ENCODE assay signal across 12 cellular contexts in the genomic region with DNA sequence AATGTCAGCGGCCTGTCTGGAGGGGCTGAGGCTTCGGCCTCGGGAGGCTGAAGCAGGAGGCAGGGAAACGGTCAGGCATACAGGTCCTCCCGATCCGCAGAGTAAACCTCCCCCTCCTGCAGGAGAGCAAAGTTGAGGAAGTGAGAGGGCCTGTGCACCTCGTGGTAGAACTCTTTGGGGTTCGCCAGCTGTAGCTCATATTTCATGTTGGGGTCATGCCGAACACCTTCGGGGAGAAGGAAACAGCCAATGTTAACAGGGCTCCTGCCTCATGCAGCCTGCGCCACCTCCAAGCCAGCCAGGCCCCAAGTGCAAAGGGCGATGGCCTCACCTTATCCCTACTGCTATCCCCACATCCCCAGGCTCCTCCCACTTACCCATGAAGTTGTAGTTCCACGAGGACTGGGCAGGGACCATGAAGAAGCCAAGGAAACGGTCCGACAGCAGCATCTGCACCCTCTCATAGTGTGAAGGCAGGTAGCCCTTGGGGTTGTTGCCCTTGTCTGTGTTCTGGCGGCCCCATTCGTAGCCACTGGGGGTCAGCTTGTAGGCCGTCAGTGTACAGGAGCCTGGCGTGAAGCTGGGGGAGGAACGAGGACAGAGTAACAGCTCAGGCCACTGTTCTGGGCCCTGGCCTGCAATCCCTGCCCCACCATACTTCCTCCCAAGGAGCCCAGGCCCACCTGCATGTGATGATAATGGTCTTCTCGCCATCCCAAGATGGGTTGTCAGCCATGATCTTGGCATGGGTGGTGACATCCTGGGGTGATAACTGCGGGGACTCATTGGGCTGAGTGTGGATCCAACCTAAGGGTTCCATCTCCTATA. TPM values are rescaled to one million over a fixed set of nuclear protein-coding genes. Genes with fewer than 3 reads are reported as not detected.
A peak's percentile ranks its signal among the peaks of the same experiment; 100 is the strongest.
DNase-seq lines count a peak whose midpoint lies in the region; ATAC-seq and TF ChIP-seq lines count a peak whose summit lies in the region.
"Had no signal": no experiment of that assay in that cellular context is flagged by ENCODE, and none has a peak within 500 bp of the region (broad histone marks: within the 10 kb centered on the region; RNA-seq: fewer than 3 reads in every experiment).

No MANE protein-coding gene starts in this region.

- H2BK120ac ChIP-seq in mesenchymal stem cell (ENCODE audit: low read depth, low read length), result no peak overlapping the region

- no peak overlapping the region for H2BK12ac ChIP-seq in mesenchymal stem cell (ENCODE audit: low read length in 2 of 2)

- H3K4ac ChIP-seq in mesenchymal stem cell (ENCODE audit: low read depth in 1 of 2, low read length in 2 of 2), result no peak overlapping the region

- WGBS in body of pancreas, 2 donors, result 61 to 72% methylated on average over 8 to 22 of the region's 22 CpGs
- 92% methylated on average over 22 of the region's 22 CpGs for WGBS in mesenchymal stem cell

- H3K79me1 ChIP-seq in mesenchymal stem cell (replicated peaks; ENCODE audit: low read length, poor library complexity, severe bottlenecking), result peaks cover 8% of the 10 kb centered on the region

- H3K4me1 ChIP-seq in cardiac muscle cell (ENCODE audit: low read depth) (peaks cover 17% of the 10 kb centered on the region), body of pancreas (peaks cover 40% of the 10 kb centered on the region), mesenchymal stem cell (ENCODE audit: control insufficient read depth, insufficient read depth, low read depth, low read length) (peaks cover 29% of the 10 kb centered on the region), uterus (peaks cover 0 to 13% of the 10 kb centered on the region in 2 donors), SJCRH30 (no peaks in the 10 kb centered on the region)

- no peak overlapping the region for H2BK5ac ChIP-seq in mesenchymal stem cell (ENCODE audit: low read depth, low read length, poor library complexity, severe bottlenecking)

- H3K23ac ChIP-seq in mesenchymal stem cell (ENCODE audit: low read length in 2 of 2), result no peak overlapping the region

- no peak overlapping the region for H3K14ac ChIP-seq in mesenchymal stem cell (ENCODE audit: low read length in 2 of 2)

- peak overlapping the region; percentile 94 for H3K27ac ChIP-seq in cardiac muscle cell
- peak overlapping the region; percentile 11 to 100 (median 60) for H3K27ac ChIP-seq in body of pancreas
- no peak overlapping the region for H3K27ac ChIP-seq in mesenchymal stem cell (ENCODE audit: low read length, poor library complexity, severe bottlenecking)
- peak overlapping the region; percentile 97 to 100 for H3K27ac ChIP-seq in uterus
- H3K27ac ChIP-seq in SJCRH30, result no peak overlapping the region
- H3K27ac ChIP-seq: brain microvascular endothelial cell had no signal

- H3K36me3 ChIP-seq in cardiac muscle cell (peaks cover 48% of the 10 kb centered on the region), body of pancreas (replicated peaks in 1 of 2; ENCODE audit: insufficient read depth in 1 of 2, low read depth in 2 of 2) (peaks cover 32 to 47% of the 10 kb centered on the region in 2 donors), mesenchymal stem cell (ENCODE audit: control insufficient read depth in 1 of 2, insufficient read depth in 2 of 2, low read depth in 1 of 2, low read length in 2 of 2) (peaks cover 60 to 64% of the 10 kb centered on the region in 2 experiments), uterus (no peaks in the 10 kb centered on the region), SJCRH30 (peaks cover 40% of the 10 kb centered on the region)

- H2AFZ ChIP-seq in mesenchymal stem cell (ENCODE audit: low read depth, low read length), result no peak overlapping the region

- intact Hi-C loops in Right ventricle myocardium superior (cut with DNase I), result no loop called here
- intact Hi-C loops in body of pancreas (cut with DNase I), result no loop called here
- intact Hi-C loops in uterus (cut with DNase I; ENCODE audit: low total_unique reads), result no loop called here

- ATAC-seq in Right ventricle myocardium superior (ENCODE audit: poor library complexity), result no peak
- no peak for ATAC-seq in body of pancreas
- no peak for ATAC-seq in GM19023 (IDR thresholded peaks at IDR 0.05; ENCODE audit: unreplicated experiment)
- ATAC-seq: stimulated activated effector memory CD8-positive, alpha-beta T cell treated with anti-CD3 and anti-CD28 coated beads, Interleukin-12 subunit alpha, Interleukin-12 subunit beta, amount 100 ng/mL, for 72 hours had no signal

- no peak overlapping the region for H2BK15ac ChIP-seq in mesenchymal stem cell (ENCODE audit: low read depth, poor library complexity, severe bottlenecking)

- no peak for DNase-seq in cardiac muscle cell (ENCODE audit: low read depth in 1 of 2, low spot score in 1 of 2)
- no peak for DNase-seq in Right ventricle myocardium superior
- DNase-seq in body of pancreas, result peak in 1 of 4 donors; percentile 19
- no peak for DNase-seq in mesenchymal stem cell
- no peak for DNase-seq in uterus
- DNase-seq in SJCRH30, result no peak
- DNase-seq in AG08395 (ENCODE audit: low spot score), result no peak
- DNase-seq: activated T-cell treated with anti-CD3 and anti-CD28 coated beads, Interleukin-2, amount 50 U/mL, for 1 hour; brain microvascular endothelial cell; immature natural killer cell had no signal

- no peak overlapping the region for H3K4me2 ChIP-seq in mesenchymal stem cell (ENCODE audit: low read length, poor library complexity, severe bottlenecking)

- TF ChIP-seq POLR2A in body of pancreas (IDR thresholded peaks at IDR 0.05) (no peak), uterus (IDR thresholded peaks at IDR 0.05) (no peak)

- no peak overlapping the region for H4K91ac ChIP-seq in mesenchymal stem cell (ENCODE audit: low read length)

- H3K9ac ChIP-seq in mesenchymal stem cell (ENCODE audit: low read length), result peak overlapping the region; percentile 18

- H3K18ac ChIP-seq in mesenchymal stem cell (ENCODE audit: low read depth in 1 of 2, low read length in 2 of 2), result no peak overlapping the region

- H3K4me3 ChIP-seq in cardiac muscle cell (no peak overlapping the region), body of pancreas (no peak overlapping the region), mesenchymal stem cell (ENCODE audit: insufficient read depth in 1 of 2, low read depth in 1 of 2, low read length in 2 of 2) (no peak overlapping the region), uterus (no peak overlapping the region), SJCRH30 (no peak overlapping the region)

- H4K8ac ChIP-seq in mesenchymal stem cell (ENCODE audit: low read length), result no peak overlapping the region

- no peak overlapping the region for H2AK5ac ChIP-seq in mesenchymal stem cell (ENCODE audit: low read length, severe bottlenecking)

- H3K27me3 ChIP-seq in cardiac muscle cell (no peaks in the 10 kb centered on the region), body of pancreas (no peaks in the 10 kb centered on the region), mesenchymal stem cell (ENCODE audit: control insufficient read depth in 1 of 2, insufficient read depth in 1 of 2, low read length in 2 of 2) (no peaks in the 10 kb centered on the region), uterus (no peaks in the 10 kb centered on the region), SJCRH30 (no peaks in the 10 kb centered on the region)
- H3K27me3 ChIP-seq: brain microvascular endothelial cell had no signal

- H3K9me3 ChIP-seq in cardiac muscle cell (ENCODE audit: low read depth) (no peaks in the 10 kb centered on the region), body of pancreas (no peaks in the 10 kb centered on the region), mesenchymal stem cell (ENCODE audit: control insufficient read depth, low read length) (no peaks in the 10 kb centered on the region), uterus (no peaks in the 10 kb centered on the region), SJCRH30 (replicated peaks) (no peaks in the 10 kb centered on the region)

- no peak for TF ChIP-seq CTCF in cardiac muscle cell (IDR thresholded peaks at IDR 0.05; ENCODE audit: low read depth, low read length)
- no peak for TF ChIP-seq CTCF in body of pancreas (IDR thresholded peaks at IDR 0.05)
- TF ChIP-seq CTCF in uterus (IDR thresholded peaks at IDR 0.05), result no peak

RNA-seq across cellular contexts. Expression of gene RILP, which starts 1.3 kb away (rescaled TPM):
- total RNA-seq in cardiac muscle cell (63.0 and 79.4 TPM in 2 replicates), Right ventricle myocardium superior (74.6 TPM), body of pancreas (10 to 100 TPM; 21.0 to 68.2 TPM), uterus (10 to 100 TPM in 2 of 4 donors, 1 to 10 TPM in 2; 1.5 to 13.3 (median 8.5) TPM)
- polyA plus RNA-seq in cardiac muscle cell, result 31.7 and 38.9 TPM in 2 replicates
- polyA plus RNA-seq in mesenchymal stem cell (2013, experiment 1 of 2), result 10.4 TPM
- polyA plus RNA-seq in mesenchymal stem cell (2013, experiment 2 of 2), result 10.6 TPM
- 0.28 and 0.67 TPM in 2 replicates for total RNA-seq in SJCRH30 (2014; rRNA removed; shearing (Covaris generic))

RNA-seq across cellular contexts. Expression of gene SCARF1, which starts 5.4 kb away (rescaled TPM):
- total RNA-seq in cardiac muscle cell, result 7.6 and 9.8 TPM in 2 replicates
- polyA plus RNA-seq in cardiac muscle cell, result 1.8 and 3.2 TPM in 2 replicates
- total RNA-seq in Right ventricle myocardium superior, result 11.2 TPM
- 10 to 100 TPM in 1 of 2 donors, 1 to 10 TPM in 1; 9.1 to 15.5 TPM for total RNA-seq in body of pancreas
- 3.0 TPM for polyA plus RNA-seq in mesenchymal stem cell (2013, experiment 1 of 2)
- polyA plus RNA-seq in mesenchymal stem cell (2013, experiment 2 of 2), result 3.3 TPM
- total RNA-seq in uterus, result 10 to 100 TPM in 2 of 4 donors, 1 to 10 TPM in 2; 4.4 to 33.2 (median 14.2) TPM
- total RNA-seq in SJCRH30 (2014; rRNA removed; shearing (Covaris generic)), result 0.06 and 0.13 TPM in 2 replicates

RNA-seq across cellular contexts. Expression of gene SLC43A2, which starts 22.3 kb away (rescaled TPM):
- 3.0 and 5.3 TPM in 2 replicates for total RNA-seq in cardiac muscle cell
- polyA plus RNA-seq in cardiac muscle cell, result 2.5 and 4.7 TPM in 2 replicates
- 4.2 TPM for total RNA-seq in Right ventricle myocardium superior
- 10 to 100 TPM in 1 of 2 donors, 1 to 10 TPM in 1; 9.6 to 22.4 TPM for total RNA-seq in body of pancreas
- 14.0 TPM for polyA plus RNA-seq in mesenchymal stem cell (2013, experiment 1 of 2)
- polyA plus RNA-seq in mesenchymal stem cell (2013, experiment 2 of 2), result 13.3 TPM
- total RNA-seq in uterus, result 10 to 100 TPM in 1 of 4 donors, 1 to 10 TPM in 3; 3.6 to 15.6 (median 6.8) TPM
- 0.63 and 0.66 TPM in 2 replicates for total RNA-seq in SJCRH30 (2014; rRNA removed; shearing (Covaris generic))

RNA-seq across cellular contexts. Expression of gene PRPF8, which starts 33.7 kb away (rescaled TPM):
- total RNA-seq in cardiac muscle cell (118 and 137 TPM in 2 replicates), Right ventricle myocardium superior (125 TPM), body of pancreas (100 to 1,000 TPM in 1 of 2 donors, 10 to 100 TPM in 1; 84.7 to 100 TPM), uterus (100 to 1,000 TPM; 123 to 413 (median 243) TPM)
- 170 and 182 TPM in 2 replicates for polyA plus RNA-seq in cardiac muscle cell
- 89.1 TPM for polyA plus RNA-seq in mesenchymal stem cell (2013, experiment 1 of 2)
- 80.8 TPM for polyA plus RNA-seq in mesenchymal stem cell (2013, experiment 2 of 2)
- 144 and 145 TPM in 2 replicates for total RNA-seq in SJCRH30 (2014; rRNA removed; shearing (Covaris generic))

RNA-seq across cellular contexts. Expression of gene TLCD2, which starts 59.2 kb away (rescaled TPM):
- 2.1 and 3.1 TPM in 2 replicates for total RNA-seq in cardiac muscle cell
- 0.89 and 1.4 TPM in 2 replicates for polyA plus RNA-seq in cardiac muscle cell
- 2.0 TPM for total RNA-seq in Right ventricle myocardium superior
- 1 to 10 TPM; 1.6 to 2.6 TPM for total RNA-seq in body of pancreas
- 5.7 TPM for polyA plus RNA-seq in mesenchymal stem cell (2013, experiment 1 of 2)
- 5.4 TPM for polyA plus RNA-seq in mesenchymal stem cell (2013, experiment 2 of 2)
- 1 to 10 TPM in 3 of 4 donors, under 1 TPM in 1; 0.88 to 8.0 (median 5.4) TPM for total RNA-seq in uterus
- total RNA-seq in SJCRH30 (2014; rRNA removed; shearing (Covaris generic)), result 1.2 and 1.3 TPM in 2 replicates

Comparison
In these comparisons a context has a peak if more than half of its experiments do, and no peak if none do; other contexts are left out.
1. H3K27ac ChIP-seq: peak in cardiac muscle cell (single experiment), body of pancreas (4 of 4) and uterus (2 of 2); none in mesenchymal stem cell (single experiment) and SJCRH30 (single experiment).